ENCODE assay signal across 2 cellular contexts in the genomic region with DNA sequence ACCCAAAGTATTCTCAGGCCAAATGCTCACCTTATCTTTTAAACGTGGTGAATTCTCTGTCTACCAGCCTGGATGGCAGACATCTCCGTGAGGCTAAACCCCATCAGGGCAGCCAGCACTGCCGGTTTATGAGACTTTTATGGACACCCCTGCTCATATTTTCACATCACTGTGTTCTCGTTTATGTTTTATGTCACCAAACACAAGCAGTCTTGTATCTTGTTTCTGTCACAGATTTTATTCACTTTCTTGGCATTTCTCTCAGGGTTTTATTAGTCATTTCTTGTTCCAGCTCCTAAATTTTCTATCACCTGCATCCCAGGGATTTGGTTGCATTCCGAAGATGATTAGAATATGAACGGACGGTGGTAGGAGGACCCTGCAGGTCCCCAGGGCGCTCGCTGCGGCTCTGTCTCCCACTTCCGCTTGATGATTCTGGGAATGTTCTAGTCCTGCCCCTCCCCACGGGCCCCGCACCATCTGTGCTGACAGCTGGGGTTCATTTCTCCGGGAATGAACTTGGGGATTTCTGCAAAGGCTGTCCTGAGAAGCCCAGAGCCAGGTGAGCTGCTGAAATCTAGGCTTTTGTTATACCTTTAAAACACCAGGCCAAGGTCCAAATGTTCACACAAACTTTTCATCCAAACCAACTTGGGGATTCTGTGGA.
TF ChIP-seq lines count a peak whose summit lies in the region.

No MANE protein-coding gene starts in this region.

TF ChIP-seq in WTC11, 78 proteins besides CTCF, POLR2A, EP300 and RAD21 (continued from another document and continues in another):
- TF ChIP-seq TCF7 (CRISPR knock-in tag; IDR thresholded peaks at IDR 0.05; ENCODE audit: low read depth) (no peak), ZNF263 (CRISPR knock-in tag; IDR thresholded peaks at IDR 0.05; ENCODE audit: low read depth) (no peak), JAZF1 (CRISPR knock-in tag; IDR thresholded peaks at IDR 0.05) (no peak), ZNF416 (CRISPR knock-in tag; IDR thresholded peaks at IDR 0.05) (no peak), HMGA2 (CRISPR knock-in tag; IDR thresholded peaks at IDR 0.05) (no peak), NR1H2 (CRISPR knock-in tag; IDR thresholded peaks at IDR 0.05) (no peak), SOX15 (CRISPR knock-in tag; IDR thresholded peaks at IDR 0.05) (no peak), KAT7 (CRISPR knock-in tag; IDR thresholded peaks at IDR 0.05; ENCODE audit: borderline replicate concordance) (no peak)
- TF ChIP-seq, protein P1, sequence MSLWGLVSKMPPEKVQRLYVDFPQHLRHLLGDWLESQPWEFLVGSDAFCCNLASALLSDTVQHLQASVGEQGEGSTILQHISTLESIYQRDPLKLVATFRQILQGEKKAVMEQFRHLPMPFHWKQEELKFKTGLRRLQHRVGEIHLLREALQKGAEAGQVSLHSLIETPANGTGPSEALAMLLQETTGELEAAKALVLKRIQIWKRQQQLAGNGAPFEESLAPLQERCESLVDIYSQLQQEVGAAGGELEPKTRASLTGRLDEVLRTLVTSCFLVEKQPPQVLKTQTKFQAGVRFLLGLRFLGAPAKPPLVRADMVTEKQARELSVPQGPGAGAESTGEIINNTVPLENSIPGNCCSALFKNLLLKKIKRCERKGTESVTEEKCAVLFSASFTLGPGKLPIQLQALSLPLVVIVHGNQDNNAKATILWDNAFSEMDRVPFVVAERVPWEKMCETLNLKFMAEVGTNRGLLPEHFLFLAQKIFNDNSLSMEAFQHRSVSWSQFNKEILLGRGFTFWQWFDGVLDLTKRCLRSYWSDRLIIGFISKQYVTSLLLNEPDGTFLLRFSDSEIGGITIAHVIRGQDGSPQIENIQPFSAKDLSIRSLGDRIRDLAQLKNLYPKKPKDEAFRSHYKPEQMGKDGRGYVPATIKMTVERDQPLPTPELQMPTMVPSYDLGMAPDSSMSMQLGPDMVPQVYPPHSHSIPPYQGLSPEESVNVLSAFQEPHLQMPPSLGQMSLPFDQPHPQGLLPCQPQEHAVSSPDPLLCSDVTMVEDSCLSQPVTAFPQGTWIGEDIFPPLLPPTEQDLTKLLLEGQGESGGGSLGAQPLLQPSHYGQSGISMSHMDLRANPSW (CRISPR knock-in tag; conservative IDR thresholded peaks at IDR 0.05; ENCODE audit: low read depth), result no peak
- TF ChIP-seq, protein P2, sequence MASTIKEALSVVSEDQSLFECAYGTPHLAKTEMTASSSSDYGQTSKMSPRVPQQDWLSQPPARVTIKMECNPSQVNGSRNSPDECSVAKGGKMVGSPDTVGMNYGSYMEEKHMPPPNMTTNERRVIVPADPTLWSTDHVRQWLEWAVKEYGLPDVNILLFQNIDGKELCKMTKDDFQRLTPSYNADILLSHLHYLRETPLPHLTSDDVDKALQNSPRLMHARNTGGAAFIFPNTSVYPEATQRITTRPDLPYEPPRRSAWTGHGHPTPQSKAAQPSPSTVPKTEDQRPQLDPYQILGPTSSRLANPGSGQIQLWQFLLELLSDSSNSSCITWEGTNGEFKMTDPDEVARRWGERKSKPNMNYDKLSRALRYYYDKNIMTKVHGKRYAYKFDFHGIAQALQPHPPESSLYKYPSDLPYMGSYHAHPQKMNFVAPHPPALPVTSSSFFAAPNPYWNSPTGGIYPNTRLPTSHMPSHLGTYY (CRISPR knock-in tag; IDR thresholded peaks at IDR 0.05), result no peak
- TF ChIP-seq, protein P3, sequence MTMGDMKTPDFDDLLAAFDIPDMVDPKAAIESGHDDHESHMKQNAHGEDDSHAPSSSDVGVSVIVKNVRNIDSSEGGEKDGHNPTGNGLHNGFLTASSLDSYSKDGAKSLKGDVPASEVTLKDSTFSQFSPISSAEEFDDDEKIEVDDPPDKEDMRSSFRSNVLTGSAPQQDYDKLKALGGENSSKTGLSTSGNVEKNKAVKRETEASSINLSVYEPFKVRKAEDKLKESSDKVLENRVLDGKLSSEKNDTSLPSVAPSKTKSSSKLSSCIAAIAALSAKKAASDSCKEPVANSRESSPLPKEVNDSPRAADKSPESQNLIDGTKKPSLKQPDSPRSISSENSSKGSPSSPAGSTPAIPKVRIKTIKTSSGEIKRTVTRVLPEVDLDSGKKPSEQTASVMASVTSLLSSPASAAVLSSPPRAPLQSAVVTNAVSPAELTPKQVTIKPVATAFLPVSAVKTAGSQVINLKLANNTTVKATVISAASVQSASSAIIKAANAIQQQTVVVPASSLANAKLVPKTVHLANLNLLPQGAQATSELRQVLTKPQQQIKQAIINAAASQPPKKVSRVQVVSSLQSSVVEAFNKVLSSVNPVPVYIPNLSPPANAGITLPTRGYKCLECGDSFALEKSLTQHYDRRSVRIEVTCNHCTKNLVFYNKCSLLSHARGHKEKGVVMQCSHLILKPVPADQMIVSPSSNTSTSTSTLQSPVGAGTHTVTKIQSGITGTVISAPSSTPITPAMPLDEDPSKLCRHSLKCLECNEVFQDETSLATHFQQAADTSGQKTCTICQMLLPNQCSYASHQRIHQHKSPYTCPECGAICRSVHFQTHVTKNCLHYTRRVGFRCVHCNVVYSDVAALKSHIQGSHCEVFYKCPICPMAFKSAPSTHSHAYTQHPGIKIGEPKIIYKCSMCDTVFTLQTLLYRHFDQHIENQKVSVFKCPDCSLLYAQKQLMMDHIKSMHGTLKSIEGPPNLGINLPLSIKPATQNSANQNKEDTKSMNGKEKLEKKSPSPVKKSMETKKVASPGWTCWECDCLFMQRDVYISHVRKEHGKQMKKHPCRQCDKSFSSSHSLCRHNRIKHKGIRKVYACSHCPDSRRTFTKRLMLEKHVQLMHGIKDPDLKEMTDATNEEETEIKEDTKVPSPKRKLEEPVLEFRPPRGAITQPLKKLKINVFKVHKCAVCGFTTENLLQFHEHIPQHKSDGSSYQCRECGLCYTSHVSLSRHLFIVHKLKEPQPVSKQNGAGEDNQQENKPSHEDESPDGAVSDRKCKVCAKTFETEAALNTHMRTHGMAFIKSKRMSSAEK (CRISPR knock-in tag; IDR thresholded peaks at IDR 0.05; ENCODE audit: borderline replicate concordance), result no peak
- TF ChIP-seq, protein P4, sequence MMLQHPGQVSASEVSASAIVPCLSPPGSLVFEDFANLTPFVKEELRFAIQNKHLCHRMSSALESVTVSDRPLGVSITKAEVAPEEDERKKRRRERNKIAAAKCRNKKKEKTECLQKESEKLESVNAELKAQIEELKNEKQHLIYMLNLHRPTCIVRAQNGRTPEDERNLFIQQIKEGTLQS (CRISPR knock-in tag; conservative IDR thresholded peaks at IDR 0.05), result no peak
- TF ChIP-seq, protein P5, sequence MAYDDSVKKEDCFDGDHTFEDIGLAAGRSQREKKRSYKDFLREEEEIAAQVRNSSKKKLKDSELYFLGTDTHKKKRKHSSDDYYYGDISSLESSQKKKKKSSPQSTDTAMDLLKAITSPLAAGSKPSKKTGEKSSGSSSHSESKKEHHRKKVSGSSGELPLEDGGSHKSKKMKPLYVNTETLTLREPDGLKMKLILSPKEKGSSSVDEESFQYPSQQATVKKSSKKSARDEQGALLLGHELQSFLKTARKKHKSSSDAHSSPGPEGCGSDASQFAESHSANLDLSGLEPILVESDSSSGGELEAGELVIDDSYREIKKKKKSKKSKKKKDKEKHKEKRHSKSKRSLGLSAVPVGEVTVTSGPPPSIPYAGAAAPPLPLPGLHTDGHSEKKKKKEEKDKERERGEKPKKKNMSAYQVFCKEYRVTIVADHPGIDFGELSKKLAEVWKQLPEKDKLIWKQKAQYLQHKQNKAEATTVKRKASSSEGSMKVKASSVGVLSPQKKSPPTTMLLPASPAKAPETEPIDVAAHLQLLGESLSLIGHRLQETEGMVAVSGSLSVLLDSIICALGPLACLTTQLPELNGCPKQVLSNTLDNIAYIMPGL (CRISPR knock-in tag; IDR thresholded peaks at IDR 0.05), result no peak

TF ChIP-seq in HepG2, 621 proteins besides CTCF, POLR2A, EP300 and RAD21 (continued from another document):
- TF ChIP-seq TCF7 (IDR thresholded peaks at IDR 0.05; ENCODE audit: low read depth) (no peak), FIP1L1 (IDR thresholded peaks at IDR 0.05; ENCODE audit: borderline replicate concordance, insufficient read depth, low read depth, low read length) (no peak), ZNF530 (CRISPR knock-in tag; IDR thresholded peaks at IDR 0.05; ENCODE audit: low read depth) (no peak), HNRNPLL (IDR thresholded peaks at IDR 0.05; ENCODE audit: low read depth, low read length, poor library complexity, severe bottlenecking) (no peak), NBN (conservative IDR thresholded peaks at IDR 0.05) (no peak), HDAC1 (CRISPR knock-in tag; IDR thresholded peaks at IDR 0.05) (no peak), BORCS8-MEF2B (CRISPR knock-in tag; IDR thresholded peaks at IDR 0.05) (no peak), ZNF768 (CRISPR knock-in tag; IDR thresholded peaks at IDR 0.05) (no peak), JUND (CRISPR knock-in tag; IDR thresholded peaks at IDR 0.05) (no peak), HMG20A (CRISPR knock-in tag; IDR thresholded peaks at IDR 0.05; ENCODE audit: borderline replicate concordance) (no peak), ASH2L (IDR thresholded peaks at IDR 0.05; ENCODE audit: insufficient read length, low read depth, low read length) (no peak), ZIK1 (CRISPR knock-in tag; IDR thresholded peaks at IDR 0.05; ENCODE audit: borderline replicate concordance, low read depth) (no peak), SP140L (CRISPR knock-in tag; IDR thresholded peaks at IDR 0.05; ENCODE audit: borderline replicate concordance) (no peak), ZNF136 (CRISPR knock-in tag; IDR thresholded peaks at IDR 0.05; ENCODE audit: low read depth) (no peak), ISX (CRISPR knock-in tag; conservative IDR thresholded peaks at IDR 0.05) (no peak), ARNTL (CRISPR knock-in tag; IDR thresholded peaks at IDR 0.05) (no peak)
- TF ChIP-seq, protein P6, sequence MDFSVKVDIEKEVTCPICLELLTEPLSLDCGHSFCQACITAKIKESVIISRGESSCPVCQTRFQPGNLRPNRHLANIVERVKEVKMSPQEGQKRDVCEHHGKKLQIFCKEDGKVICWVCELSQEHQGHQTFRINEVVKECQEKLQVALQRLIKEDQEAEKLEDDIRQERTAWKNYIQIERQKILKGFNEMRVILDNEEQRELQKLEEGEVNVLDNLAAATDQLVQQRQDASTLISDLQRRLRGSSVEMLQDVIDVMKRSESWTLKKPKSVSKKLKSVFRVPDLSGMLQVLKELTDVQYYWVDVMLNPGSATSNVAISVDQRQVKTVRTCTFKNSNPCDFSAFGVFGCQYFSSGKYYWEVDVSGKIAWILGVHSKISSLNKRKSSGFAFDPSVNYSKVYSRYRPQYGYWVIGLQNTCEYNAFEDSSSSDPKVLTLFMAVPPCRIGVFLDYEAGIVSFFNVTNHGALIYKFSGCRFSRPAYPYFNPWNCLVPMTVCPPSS (IDR thresholded peaks at IDR 0.05), result no peak
- TF ChIP-seq, protein P7, sequence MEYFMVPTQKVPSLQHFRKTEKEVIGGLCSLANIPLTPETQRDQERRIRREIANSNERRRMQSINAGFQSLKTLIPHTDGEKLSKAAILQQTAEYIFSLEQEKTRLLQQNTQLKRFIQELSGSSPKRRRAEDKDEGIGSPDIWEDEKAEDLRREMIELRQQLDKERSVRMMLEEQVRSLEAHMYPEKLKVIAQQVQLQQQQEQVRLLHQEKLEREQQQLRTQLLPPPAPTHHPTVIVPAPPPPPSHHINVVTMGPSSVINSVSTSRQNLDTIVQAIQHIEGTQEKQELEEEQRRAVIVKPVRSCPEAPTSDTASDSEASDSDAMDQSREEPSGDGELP (IDR thresholded peaks at IDR 0.05; ENCODE audit: borderline replicate concordance, low read depth), result no peak
